Comparison of ENCODE assay signal across 10 cellular contexts in the genomic region with DNA sequence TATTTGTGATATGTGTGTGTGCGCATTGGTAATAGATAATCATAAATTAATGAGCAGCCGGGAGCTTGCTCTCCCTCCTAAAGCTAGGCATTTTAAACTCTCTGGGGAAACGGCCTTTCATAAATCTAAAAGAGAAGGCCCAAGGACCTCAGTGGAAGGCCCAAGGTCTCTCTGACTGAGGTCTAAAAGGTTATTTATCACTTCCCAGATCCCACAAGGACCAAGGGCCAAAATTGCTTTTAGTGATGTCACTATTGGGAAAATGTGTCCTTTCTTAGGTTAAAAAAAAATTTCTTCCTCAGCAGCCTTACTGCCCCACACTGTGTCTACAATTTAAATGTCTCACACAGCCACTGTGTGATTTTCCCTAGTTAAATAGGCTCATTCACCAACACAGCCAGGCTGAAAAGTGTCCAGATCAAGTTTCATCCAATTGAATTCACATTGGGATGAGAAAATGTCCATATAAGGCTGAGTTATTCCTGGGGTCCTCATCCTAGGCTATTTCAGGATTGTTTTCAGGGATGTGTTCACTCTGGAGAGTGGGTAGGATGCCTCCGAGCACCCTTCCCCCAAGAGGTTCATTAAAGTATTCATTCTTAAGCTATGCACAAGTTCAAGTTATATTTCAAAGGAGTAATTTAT. TPM values are rescaled to one million over a fixed set of nuclear protein-coding genes. Genes with fewer than 3 reads are reported as not detected.
DNase-seq lines count a peak whose midpoint lies in the region; ATAC-seq lines count a peak whose summit lies in the region.
"Had no signal": no experiment of that assay in that cellular context is flagged by ENCODE, and none has a peak within 500 bp of the region (broad histone marks: within the 10 kb centered on the region; RNA-seq: fewer than 3 reads in every experiment).

No MANE protein-coding gene starts in this region.

- H2BK12ac ChIP-seq in mesenchymal stem cell (ENCODE audit: low read length in 2 of 2), result peak overlapping the region; percentile 19 to 67

- H3K18ac ChIP-seq in mesenchymal stem cell (ENCODE audit: low read depth in 1 of 2, low read length in 2 of 2), result peak overlapping the region in 1 of 2 experiments; percentile 58

- 44% methylated on average over 3 of the region's 4 CpGs for WGBS in mesenchymal stem cell

- no peak for ATAC-seq in GM19395 (IDR thresholded peaks at IDR 0.05; ENCODE audit: unreplicated experiment)
- ATAC-seq: activated T-helper 17 cell treated with anti-CD3 and anti-CD28 coated beads, Interleukin-2, amount 50 U/mL, for 72 hours had no signal

- no peak overlapping the region for H2AFZ ChIP-seq in mesenchymal stem cell (ENCODE audit: low read depth, low read length)

- peak overlapping the region; percentile 9 for H3K9ac ChIP-seq in mesenchymal stem cell (ENCODE audit: low read length)

- peak overlapping the region; percentile 86 for H3K27ac ChIP-seq in mesenchymal stem cell (ENCODE audit: low read length, poor library complexity, severe bottlenecking)

- peak overlapping the region; percentile 88 for H2BK120ac ChIP-seq in mesenchymal stem cell (ENCODE audit: low read depth, low read length)

- H2BK15ac ChIP-seq in mesenchymal stem cell (ENCODE audit: low read depth, poor library complexity, severe bottlenecking), result no peak overlapping the region

- peak in 2 of 3 experiments; percentile 13 to 15 for DNase-seq in NCI-H1417 (lab: John Stamatoyannopoulos, UW)
- no peak for DNase-seq in NCI-H1417 treated with DMSO at 0.1 percent for 48 hours (lab: John Stamatoyannopoulos, UW)
- DNase-seq in astrocyte of the hippocampus (ENCODE audit: low read depth, low spot score), result peak; percentile 89
- DNase-seq in mesenchymal stem cell, result peak; percentile 60
- DNase-seq in superior temporal gyrus (ENCODE audit: extremely low spot score), result peak; percentile 50
- DNase-seq in T-helper 2 cell, result no peak
- DNase-seq in stimulated activated CD4-positive, alpha-beta T cell treated with anti-CD3 and anti-CD28 coated beads, Interleukin-12 subunit alpha, Interleukin-12 subunit beta, amount 100 ng/mL, for 4 hours, result no peak
- DNase-seq: 8988T had no signal

- no peaks in the 10 kb centered on the region for H3K9me3 ChIP-seq in mesenchymal stem cell (ENCODE audit: control insufficient read depth, low read length)

- no peak overlapping the region for H3K14ac ChIP-seq in mesenchymal stem cell (ENCODE audit: low read length in 2 of 2)

- peaks cover 0 to 12% of the 10 kb centered on the region in 2 experiments for H3K36me3 ChIP-seq in mesenchymal stem cell (ENCODE audit: control insufficient read depth in 1 of 2, insufficient read depth in 2 of 2, low read depth in 1 of 2, low read length in 2 of 2)

- H4K8ac ChIP-seq in mesenchymal stem cell (ENCODE audit: low read length), result no peak overlapping the region

- no peak overlapping the region for H2BK5ac ChIP-seq in mesenchymal stem cell (ENCODE audit: low read depth, low read length, poor library complexity, severe bottlenecking)

- no peak overlapping the region for H3K4me3 ChIP-seq in mesenchymal stem cell (ENCODE audit: insufficient read depth in 1 of 2, low read depth in 1 of 2, low read length in 2 of 2)

- H3K23ac ChIP-seq in mesenchymal stem cell (ENCODE audit: low read length in 2 of 2), result no peak overlapping the region

- no peaks in the 10 kb centered on the region for H3K27me3 ChIP-seq in mesenchymal stem cell (ENCODE audit: control insufficient read depth in 1 of 2, insufficient read depth in 1 of 2, low read length in 2 of 2)

- H4K91ac ChIP-seq in mesenchymal stem cell (ENCODE audit: low read length), result no peak overlapping the region

- peak overlapping the region; percentile 26 for H2AK5ac ChIP-seq in mesenchymal stem cell (ENCODE audit: low read length, severe bottlenecking)

- H3K4me1 ChIP-seq in mesenchymal stem cell (ENCODE audit: control insufficient read depth, insufficient read depth, low read depth, low read length), result peaks cover 14% of the 10 kb centered on the region

- peak overlapping the region; percentile 41 to 58 for H3K4ac ChIP-seq in mesenchymal stem cell (ENCODE audit: low read depth in 1 of 2, low read length in 2 of 2)

- peaks cover 2% of the 10 kb centered on the region for H3K79me1 ChIP-seq in mesenchymal stem cell (replicated peaks; ENCODE audit: low read length, poor library complexity, severe bottlenecking)

- H3K4me2 ChIP-seq in mesenchymal stem cell (ENCODE audit: low read length, poor library complexity, severe bottlenecking), result no peak overlapping the region

RNA-seq across cellular contexts. Expression of gene SLC44A3, which starts 46.1 kb away (rescaled TPM):
- polyA plus RNA-seq in mesenchymal stem cell (2013, experiment 1 of 2), result 12.6 TPM
- polyA plus RNA-seq in mesenchymal stem cell (2013, experiment 2 of 2), result 11.5 TPM

Comparison
In these comparisons a context has a peak if more than half of its experiments do, and no peak if none do; other contexts are left out.
1. DNase-seq: peak in NCI-H1417 (2 of 3), astrocyte of the hippocampus (single experiment), mesenchymal stem cell (single experiment) and superior temporal gyrus (single experiment); none in NCI-H1417 treated with DMSO at 0.1 percent for 48 hours (single experiment), T-helper 2 cell (0 of 5) and stimulated activated CD4-positive, alpha-beta T cell treated with anti-CD3 and anti-CD28 coated beads, Interleukin-12 subunit alpha, Interleukin-12 subunit beta, amount 100 ng/mL, for 4 hours (single experiment).